1 cellular context compared by ENCODE assay signal in genomic region chr7:139991911-139992310, GRCh38.
TF ChIP-seq lines count a peak whose summit lies in the region.

No MANE protein-coding gene starts in this region.

TF ChIP-seq in HepG2, 621 proteins besides CTCF, POLR2A, EP300 and RAD21:
- TF ChIP-seq ZNF740 (CRISPR knock-in tag; IDR thresholded peaks at IDR 0.05) (no peak), DZIP1 (CRISPR knock-in tag; IDR thresholded peaks at IDR 0.05) (no peak), ZNF503 (CRISPR knock-in tag; IDR thresholded peaks at IDR 0.05) (no peak), FOXA3 (CRISPR knock-in tag; IDR thresholded peaks at IDR 0.05) (no peak), PLSCR1 (CRISPR knock-in tag; IDR thresholded peaks at IDR 0.05; ENCODE audit: borderline replicate concordance) (no peak), ZKSCAN1 (IDR thresholded peaks at IDR 0.05; ENCODE audit: low read length) (no peak)
